Comparison of ENCODE assay signal across 8 cellular contexts in genomic region chr17:29138991-29139682, GRCh38. TPM values are rescaled to one million over a fixed set of nuclear protein-coding genes. Genes with fewer than 3 reads are reported as not detected.
A peak's percentile ranks its signal among the peaks of the same experiment; 100 is the strongest.
DNase-seq lines count a peak whose midpoint lies in the region; ATAC-seq and TF ChIP-seq lines count a peak whose summit lies in the region.

No MANE protein-coding gene starts in this region.

- H3K36me3 Mint-ChIP-seq in activated CD4-positive, alpha-beta T cell treated with anti-CD3 and anti-CD28 coated beads, Interleukin-2, amount 10 ng/mL, durations not matched to agents 7 days and 5 days (ENCODE audit: low read depth), result peaks cover 21% of the 10 kb centered on the region

- H3K4me2 ChIP-seq in GM23248 (ENCODE audit: unreplicated experiment), result peak overlapping the region; percentile 54

- H4K20me1 ChIP-seq in GM23248 (ENCODE audit: insufficient read depth), result no peaks in the 10 kb centered on the region

- no peak for TF ChIP-seq POLR2A in spleen (IDR thresholded peaks at IDR 0.05)

- peaks cover 54% of the 10 kb centered on the region for H3K4me1 ChIP-seq in GM23248 (ENCODE audit: insufficient read depth)
- peaks cover 28 to 94% (median 72%) of the 10 kb centered on the region in 6 donors for H3K4me1 ChIP-seq in spleen

- no peaks in the 10 kb centered on the region for H3K36me3 ChIP-seq in GM23248 (ENCODE audit: low read depth)
- H3K36me3 ChIP-seq in spleen, result peaks cover 0 to 27% (median 7%) of the 10 kb centered on the region in 6 donors

- 33 to 35% methylated on average over 13 of the region's 13 CpGs for WGBS in GM23248 (ENCODE audit: low coverage in 1 of 2, low lambda C conversion rate in 2 of 2, missing lambda C conversion rate in 2 of 2), 2 experiments
- 7 to 17% (median 9%) methylated on average over 1 to 13 of the region's 13 CpGs for WGBS in spleen, 5 donors

- in situ Hi-C loops in GM23248 (cut with MboI), result no loop called here

- H3K27me3 ChIP-seq in GM23248 (replicated peaks; ENCODE audit: insufficient read depth), result no peaks in the 10 kb centered on the region
- peaks cover 0 to 19% (median 0%) of the 10 kb centered on the region in 7 donors for H3K27me3 ChIP-seq in spleen (replicated peaks in 1 of 7)

- intact Hi-C loops in head of caudate nucleus (cut with DNase I), result no loop called here
- intact Hi-C loops in spleen (cut with DNase I; ENCODE audit: low total_unique reads), result no loop called here

- peak; percentile 78 for DNase-seq in Ammon's horn (ENCODE audit: low spot score)
- DNase-seq in GM23248, result peak; percentile 47
- DNase-seq in activated CD4-positive, alpha-beta T cell treated with anti-CD3 and anti-CD28 coated beads, Interleukin-2, amount 10 ng/mL, durations not matched to agents 7 days and 5 days, result peak; percentile 40
- DNase-seq in head of caudate nucleus, result peak in 41 of 42 donors; percentile 48 to 92 (median 74)
- DNase-seq in spleen, result peak; percentile 93
- DNase-seq in NCI-H2171 treated with DMSO at 0.1 percent for 48 hours (lab: John Stamatoyannopoulos, UW), result no peak
- no peak for DNase-seq in NCI-H226

- H3K27ac Mint-ChIP-seq in activated CD4-positive, alpha-beta T cell treated with anti-CD3 and anti-CD28 coated beads, Interleukin-2, amount 10 ng/mL, durations not matched to agents 7 days and 5 days, result peak overlapping the region; percentile 92

- peak overlapping the region; percentile 61 for H3K4me3 ChIP-seq in GM23248
- peak overlapping the region; percentile 46 to 76 (median 52) for H3K4me3 ChIP-seq in spleen

- peaks cover 34% of the 10 kb centered on the region for H3F3A ChIP-seq in GM23248 (ENCODE audit: insufficient read depth)

- no peaks in the 10 kb centered on the region for H3K9me3 Mint-ChIP-seq in activated CD4-positive, alpha-beta T cell treated with anti-CD3 and anti-CD28 coated beads, Interleukin-2, amount 10 ng/mL, durations not matched to agents 7 days and 5 days

- POLR2A ChIA-PET in activated CD4-positive, alpha-beta T cell treated with anti-CD3 and anti-CD28 coated beads, Interleukin-2, amount 10 ng/mL, durations not matched to agents 7 days and 5 days (lab: Charles Lee), result interaction anchor here (1.4 kb wide), 1 partner anchor 155 kb away, joined by 4 read pairs; the partner anchor contains the start of gene NUFIP2

- H3K9ac ChIP-seq in GM23248, result peak overlapping the region; percentile 69

- no peak for TF ChIP-seq CTCF in spleen (IDR thresholded peaks at IDR 0.05 in 8 of 11, conservative IDR thresholded peaks at IDR 0.05 in 3 of 11)

- no peaks in the 10 kb centered on the region for H3K9me2 ChIP-seq in GM23248 (ENCODE audit: insufficient read depth)

- peak overlapping the region; percentile 56; the same call in 1 of the 2 replicates for H2AFZ ChIP-seq in GM23248

- no peak for ATAC-seq in GM18868 (IDR thresholded peaks at IDR 0.05; ENCODE audit: unreplicated experiment)

- peaks cover 63% of the 10 kb centered on the region for H3K4me1 Mint-ChIP-seq in activated CD4-positive, alpha-beta T cell treated with anti-CD3 and anti-CD28 coated beads, Interleukin-2, amount 10 ng/mL, durations not matched to agents 7 days and 5 days

- H3K9me3 ChIP-seq in GM23248 (ENCODE audit: low read depth) (no peaks in the 10 kb centered on the region), spleen (no peaks in the 10 kb centered on the region)

- H3K27me3 Mint-ChIP-seq in activated CD4-positive, alpha-beta T cell treated with anti-CD3 and anti-CD28 coated beads, Interleukin-2, amount 10 ng/mL, durations not matched to agents 7 days and 5 days, result no peaks in the 10 kb centered on the region

- CTCF ChIA-PET in activated CD4-positive, alpha-beta T cell treated with anti-CD3 and anti-CD28 coated beads, Interleukin-2, amount 10 ng/mL, durations not matched to agents 7 days and 5 days (lab: Charles Lee), result interaction anchor here (1.1 to 4.4 kb wide), 7 partner anchors 9 to 389 kb away, joined by 3 to 39 read pairs (median 6); partner anchors contain the start of gene MYO18A

- peak overlapping the region; percentile 79 for H3K27ac ChIP-seq in GM23248
- H3K27ac ChIP-seq in spleen, result peak overlapping the region; percentile 76 to 95 (median 88)

- peak overlapping the region; percentile 87 for H3K4me3 Mint-ChIP-seq in activated CD4-positive, alpha-beta T cell treated with anti-CD3 and anti-CD28 coated beads, Interleukin-2, amount 10 ng/mL, durations not matched to agents 7 days and 5 days

- peaks cover 56% of the 10 kb centered on the region for H3K79me2 ChIP-seq in GM23248 (ENCODE audit: insufficient read depth)

RNA-seq across cellular contexts. Expression of gene MYO18A, which starts 41.1 kb away (rescaled TPM):
- total RNA-seq in GM23248 (2014; rRNA removed; shearing (Covaris generic)), result 30.5 and 33.9 TPM in 2 replicates
- polyA plus RNA-seq in GM23248 (2016; fragmentation: Nextera tagmentation; extraction: Ambion mirVana) (12.6 and 16.0 TPM in 2 replicates), spleen (10 to 100 TPM; 24.2 to 55.0 (median 44.5) TPM)
- 100 to 1,000 TPM in 1 of 2 experiments, 10 to 100 TPM in 1; 82.2 to 101 TPM for total RNA-seq in activated CD4-positive, alpha-beta T cell treated with anti-CD3 and anti-CD28 coated beads, Interleukin-2, amount 10 ng/mL, durations not matched to agents 7 days and 5 days
- total RNA-seq in spleen, result 100 to 1,000 TPM in 2 of 7 donors, 10 to 100 TPM in 5; 57.6 to 114 (median 85.5) TPM

Comparison
In these comparisons a context has a peak if more than half of its experiments do, and no peak if none do; other contexts are left out.
1. DNase-seq: peak in Ammon's horn (single experiment), GM23248 (single experiment), activated CD4-positive, alpha-beta T cell treated with anti-CD3 and anti-CD28 coated beads, Interleukin-2, amount 10 ng/mL, durations not matched to agents 7 days and 5 days (single experiment), head of caudate nucleus (41 of 42) and spleen (single experiment); none in NCI-H2171 treated with DMSO at 0.1 percent for 48 hours (single experiment) and NCI-H226 (single experiment).